ENCODE assay signal across 2 cellular contexts in the genomic region with DNA sequence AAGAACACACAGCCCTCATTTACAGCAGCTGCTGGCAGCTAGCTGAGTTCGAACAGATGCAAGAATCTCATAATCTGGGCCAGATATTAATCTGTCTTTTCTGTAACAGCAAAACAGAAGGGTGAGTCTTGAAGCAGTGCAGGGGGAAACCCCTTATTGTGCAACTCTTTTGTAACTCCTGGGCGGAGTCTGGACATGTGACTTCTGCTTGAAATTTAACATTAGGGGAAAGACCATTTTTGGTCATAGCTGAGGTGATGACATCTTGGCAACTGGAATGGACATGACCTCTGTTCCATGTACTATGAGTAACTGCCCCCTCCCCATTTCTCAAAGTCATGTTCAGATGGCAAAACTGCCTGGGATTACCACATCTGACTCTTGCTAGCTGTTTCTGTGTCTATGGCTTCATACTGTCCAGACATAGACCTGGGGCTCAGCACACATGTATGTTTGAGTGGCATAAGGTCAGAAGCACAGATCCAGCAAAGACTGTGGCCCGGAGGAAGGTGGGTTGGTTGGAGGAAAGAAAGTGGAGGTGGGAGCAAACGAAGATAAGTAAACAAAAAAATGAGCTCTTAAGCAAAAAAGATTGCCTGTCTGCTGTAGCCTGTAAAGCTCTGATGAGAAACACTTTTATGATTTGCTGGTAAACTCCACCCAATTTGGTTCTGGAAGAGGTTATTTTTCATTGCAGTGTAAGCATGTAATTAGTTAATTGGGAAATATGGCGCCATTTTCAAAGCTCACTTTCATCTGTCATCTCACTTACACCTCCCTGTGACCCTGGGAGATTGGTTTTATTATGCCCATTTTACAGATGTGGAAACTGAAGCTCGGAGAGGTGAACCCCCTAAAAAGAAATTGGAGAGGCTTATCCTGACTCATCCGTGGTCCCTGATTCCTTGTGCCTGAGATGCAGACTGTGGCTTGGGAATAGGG.
A peak's percentile ranks its signal among the peaks of the same experiment; 100 is the strongest.
TF ChIP-seq lines count a peak whose summit lies in the region.

No MANE protein-coding gene starts in this region.

TF ChIP-seq in K562, 482 proteins besides CTCF, POLR2A, EP300 and RAD21 (continued from another document and continues in another):
- TF ChIP-seq, protein P1, sequence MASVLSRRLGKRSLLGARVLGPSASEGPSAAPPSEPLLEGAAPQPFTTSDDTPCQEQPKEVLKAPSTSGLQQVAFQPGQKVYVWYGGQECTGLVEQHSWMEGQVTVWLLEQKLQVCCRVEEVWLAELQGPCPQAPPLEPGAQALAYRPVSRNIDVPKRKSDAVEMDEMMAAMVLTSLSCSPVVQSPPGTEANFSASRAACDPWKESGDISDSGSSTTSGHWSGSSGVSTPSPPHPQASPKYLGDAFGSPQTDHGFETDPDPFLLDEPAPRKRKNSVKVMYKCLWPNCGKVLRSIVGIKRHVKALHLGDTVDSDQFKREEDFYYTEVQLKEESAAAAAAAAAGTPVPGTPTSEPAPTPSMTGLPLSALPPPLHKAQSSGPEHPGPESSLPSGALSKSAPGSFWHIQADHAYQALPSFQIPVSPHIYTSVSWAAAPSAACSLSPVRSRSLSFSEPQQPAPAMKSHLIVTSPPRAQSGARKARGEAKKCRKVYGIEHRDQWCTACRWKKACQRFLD (CRISPR knock-in tag; IDR thresholded peaks at IDR 0.05): peak; percentile 84
- TF ChIP-seq ZNF644 (tag; IDR thresholded peaks at IDR 0.05; ENCODE audit: low read depth) (peak; percentile 74), SRSF3 (IDR thresholded peaks at IDR 0.05; ENCODE audit: insufficient read depth, low read length) (no peak), KDM1A (IDR thresholded peaks at IDR 0.05) (peak; percentile 84 to 90), JUND (IDR thresholded peaks at IDR 0.05; ENCODE audit: borderline replicate concordance, low read depth, low read length) (peak; percentile 83), JUND (tag; IDR thresholded peaks at IDR 0.05; ENCODE audit: borderline replicate concordance, low read depth, low read length) (peak; percentile 58; the same call in 2 of the 3 replicates), ZFP36 (IDR thresholded peaks at IDR 0.05; ENCODE audit: low read depth, low read length, partially characterized antibody) (peak; percentile 76), POLR2H (tag; IDR thresholded peaks at IDR 0.05; ENCODE audit: low read depth) (peak; percentile 66; the same call in 1 of the 2 replicates)
- TF ChIP-seq, protein P2, sequence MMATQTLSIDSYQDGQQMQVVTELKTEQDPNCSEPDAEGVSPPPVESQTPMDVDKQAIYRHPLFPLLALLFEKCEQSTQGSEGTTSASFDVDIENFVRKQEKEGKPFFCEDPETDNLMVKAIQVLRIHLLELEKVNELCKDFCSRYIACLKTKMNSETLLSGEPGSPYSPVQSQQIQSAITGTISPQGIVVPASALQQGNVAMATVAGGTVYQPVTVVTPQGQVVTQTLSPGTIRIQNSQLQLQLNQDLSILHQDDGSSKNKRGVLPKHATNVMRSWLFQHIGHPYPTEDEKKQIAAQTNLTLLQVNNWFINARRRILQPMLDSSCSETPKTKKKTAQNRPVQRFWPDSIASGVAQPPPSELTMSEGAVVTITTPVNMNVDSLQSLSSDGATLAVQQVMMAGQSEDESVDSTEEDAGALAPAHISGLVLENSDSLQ (IDR thresholded peaks at IDR 0.05): peak; percentile 84
- TF ChIP-seq, protein P3, sequence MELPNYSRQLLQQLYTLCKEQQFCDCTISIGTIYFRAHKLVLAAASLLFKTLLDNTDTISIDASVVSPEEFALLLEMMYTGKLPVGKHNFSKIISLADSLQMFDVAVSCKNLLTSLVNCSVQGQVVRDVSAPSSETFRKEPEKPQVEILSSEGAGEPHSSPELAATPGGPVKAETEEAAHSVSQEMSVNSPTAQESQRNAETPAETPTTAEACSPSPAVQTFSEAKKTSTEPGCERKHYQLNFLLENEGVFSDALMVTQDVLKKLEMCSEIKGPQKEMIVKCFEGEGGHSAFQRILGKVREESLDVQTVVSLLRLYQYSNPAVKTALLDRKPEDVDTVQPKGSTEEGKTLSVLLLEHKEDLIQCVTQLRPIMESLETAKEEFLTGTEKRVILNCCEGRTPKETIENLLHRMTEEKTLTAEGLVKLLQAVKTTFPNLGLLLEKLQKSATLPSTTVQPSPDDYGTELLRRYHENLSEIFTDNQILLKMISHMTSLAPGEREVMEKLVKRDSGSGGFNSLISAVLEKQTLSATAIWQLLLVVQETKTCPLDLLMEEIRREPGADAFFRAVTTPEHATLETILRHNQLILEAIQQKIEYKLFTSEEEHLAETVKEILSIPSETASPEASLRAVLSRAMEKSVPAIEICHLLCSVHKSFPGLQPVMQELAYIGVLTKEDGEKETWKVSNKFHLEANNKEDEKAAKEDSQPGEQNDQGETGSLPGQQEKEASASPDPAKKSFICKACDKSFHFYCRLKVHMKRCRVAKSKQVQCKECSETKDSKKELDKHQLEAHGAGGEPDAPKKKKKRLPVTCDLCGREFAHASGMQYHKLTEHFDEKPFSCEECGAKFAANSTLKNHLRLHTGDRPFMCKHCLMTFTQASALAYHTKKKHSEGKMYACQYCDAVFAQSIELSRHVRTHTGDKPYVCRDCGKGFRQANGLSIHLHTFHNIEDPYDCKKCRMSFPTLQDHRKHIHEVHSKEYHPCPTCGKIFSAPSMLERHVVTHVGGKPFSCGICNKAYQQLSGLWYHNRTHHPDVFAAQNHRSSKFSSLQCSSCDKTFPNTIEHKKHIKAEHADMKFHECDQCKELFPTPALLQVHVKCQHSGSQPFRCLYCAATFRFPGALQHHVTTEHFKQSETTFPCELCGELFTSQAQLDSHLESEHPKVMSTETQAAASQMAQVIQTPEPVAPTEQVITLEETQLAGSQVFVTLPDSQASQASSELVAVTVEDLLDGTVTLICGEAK (IDR thresholded peaks at IDR 0.05): peak; percentile 24; the same call in 1 of the 2 replicates
- TF ChIP-seq, protein P3 (CRISPR knock-in tag; IDR thresholded peaks at IDR 0.05): no peak

TF ChIP-seq in HepG2, 621 proteins besides CTCF, POLR2A, EP300 and RAD21 (continued from another document and continues in another):
- TF ChIP-seq, protein P4, sequence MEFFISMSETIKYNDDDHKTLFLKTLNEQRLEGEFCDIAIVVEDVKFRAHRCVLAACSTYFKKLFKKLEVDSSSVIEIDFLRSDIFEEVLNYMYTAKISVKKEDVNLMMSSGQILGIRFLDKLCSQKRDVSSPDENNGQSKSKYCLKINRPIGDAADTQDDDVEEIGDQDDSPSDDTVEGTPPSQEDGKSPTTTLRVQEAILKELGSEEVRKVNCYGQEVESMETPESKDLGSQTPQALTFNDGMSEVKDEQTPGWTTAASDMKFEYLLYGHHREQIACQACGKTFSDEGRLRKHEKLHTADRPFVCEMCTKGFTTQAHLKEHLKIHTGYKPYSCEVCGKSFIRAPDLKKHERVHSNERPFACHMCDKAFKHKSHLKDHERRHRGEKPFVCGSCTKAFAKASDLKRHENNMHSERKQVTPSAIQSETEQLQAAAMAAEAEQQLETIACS (CRISPR knock-in tag; IDR thresholded peaks at IDR 0.05): no peak
- TF ChIP-seq RFXANK (CRISPR knock-in tag; IDR thresholded peaks at IDR 0.05): no peak
- TF ChIP-seq, protein P5, sequence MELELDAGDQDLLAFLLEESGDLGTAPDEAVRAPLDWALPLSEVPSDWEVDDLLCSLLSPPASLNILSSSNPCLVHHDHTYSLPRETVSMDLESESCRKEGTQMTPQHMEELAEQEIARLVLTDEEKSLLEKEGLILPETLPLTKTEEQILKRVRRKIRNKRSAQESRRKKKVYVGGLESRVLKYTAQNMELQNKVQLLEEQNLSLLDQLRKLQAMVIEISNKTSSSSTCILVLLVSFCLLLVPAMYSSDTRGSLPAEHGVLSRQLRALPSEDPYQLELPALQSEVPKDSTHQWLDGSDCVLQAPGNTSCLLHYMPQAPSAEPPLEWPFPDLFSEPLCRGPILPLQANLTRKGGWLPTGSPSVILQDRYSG (CRISPR knock-in tag; IDR thresholded peaks at IDR 0.05): no peak
- TF ChIP-seq NFIB (CRISPR knock-in tag; IDR thresholded peaks at IDR 0.05; ENCODE audit: borderline replicate concordance): no peak
- no peak for TF ChIP-seq ELF4 (CRISPR knock-in tag; IDR thresholded peaks at IDR 0.05; ENCODE audit: borderline replicate concordance)
- TF ChIP-seq, protein P6, sequence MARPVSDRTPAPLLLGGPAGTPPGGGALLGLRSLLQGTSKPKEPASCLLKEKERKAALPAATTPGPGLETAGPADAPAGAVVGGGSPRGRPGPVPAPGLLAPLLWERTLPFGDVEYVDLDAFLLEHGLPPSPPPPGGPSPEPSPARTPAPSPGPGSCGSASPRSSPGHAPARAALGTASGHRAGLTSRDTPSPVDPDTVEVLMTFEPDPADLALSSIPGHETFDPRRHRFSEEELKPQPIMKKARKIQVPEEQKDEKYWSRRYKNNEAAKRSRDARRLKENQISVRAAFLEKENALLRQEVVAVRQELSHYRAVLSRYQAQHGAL (CRISPR knock-in tag; IDR thresholded peaks at IDR 0.05; ENCODE audit: not compliant biosample characterization): no peak
- TF ChIP-seq SP4 (CRISPR knock-in tag; IDR thresholded peaks at IDR 0.05): no peak; the same call in 1 of the 2 replicates
- no peak; the same call in 1 of the 2 replicates for TF ChIP-seq SMC3 (IDR thresholded peaks at IDR 0.05; ENCODE audit: low read length)
- TF ChIP-seq, protein P7, sequence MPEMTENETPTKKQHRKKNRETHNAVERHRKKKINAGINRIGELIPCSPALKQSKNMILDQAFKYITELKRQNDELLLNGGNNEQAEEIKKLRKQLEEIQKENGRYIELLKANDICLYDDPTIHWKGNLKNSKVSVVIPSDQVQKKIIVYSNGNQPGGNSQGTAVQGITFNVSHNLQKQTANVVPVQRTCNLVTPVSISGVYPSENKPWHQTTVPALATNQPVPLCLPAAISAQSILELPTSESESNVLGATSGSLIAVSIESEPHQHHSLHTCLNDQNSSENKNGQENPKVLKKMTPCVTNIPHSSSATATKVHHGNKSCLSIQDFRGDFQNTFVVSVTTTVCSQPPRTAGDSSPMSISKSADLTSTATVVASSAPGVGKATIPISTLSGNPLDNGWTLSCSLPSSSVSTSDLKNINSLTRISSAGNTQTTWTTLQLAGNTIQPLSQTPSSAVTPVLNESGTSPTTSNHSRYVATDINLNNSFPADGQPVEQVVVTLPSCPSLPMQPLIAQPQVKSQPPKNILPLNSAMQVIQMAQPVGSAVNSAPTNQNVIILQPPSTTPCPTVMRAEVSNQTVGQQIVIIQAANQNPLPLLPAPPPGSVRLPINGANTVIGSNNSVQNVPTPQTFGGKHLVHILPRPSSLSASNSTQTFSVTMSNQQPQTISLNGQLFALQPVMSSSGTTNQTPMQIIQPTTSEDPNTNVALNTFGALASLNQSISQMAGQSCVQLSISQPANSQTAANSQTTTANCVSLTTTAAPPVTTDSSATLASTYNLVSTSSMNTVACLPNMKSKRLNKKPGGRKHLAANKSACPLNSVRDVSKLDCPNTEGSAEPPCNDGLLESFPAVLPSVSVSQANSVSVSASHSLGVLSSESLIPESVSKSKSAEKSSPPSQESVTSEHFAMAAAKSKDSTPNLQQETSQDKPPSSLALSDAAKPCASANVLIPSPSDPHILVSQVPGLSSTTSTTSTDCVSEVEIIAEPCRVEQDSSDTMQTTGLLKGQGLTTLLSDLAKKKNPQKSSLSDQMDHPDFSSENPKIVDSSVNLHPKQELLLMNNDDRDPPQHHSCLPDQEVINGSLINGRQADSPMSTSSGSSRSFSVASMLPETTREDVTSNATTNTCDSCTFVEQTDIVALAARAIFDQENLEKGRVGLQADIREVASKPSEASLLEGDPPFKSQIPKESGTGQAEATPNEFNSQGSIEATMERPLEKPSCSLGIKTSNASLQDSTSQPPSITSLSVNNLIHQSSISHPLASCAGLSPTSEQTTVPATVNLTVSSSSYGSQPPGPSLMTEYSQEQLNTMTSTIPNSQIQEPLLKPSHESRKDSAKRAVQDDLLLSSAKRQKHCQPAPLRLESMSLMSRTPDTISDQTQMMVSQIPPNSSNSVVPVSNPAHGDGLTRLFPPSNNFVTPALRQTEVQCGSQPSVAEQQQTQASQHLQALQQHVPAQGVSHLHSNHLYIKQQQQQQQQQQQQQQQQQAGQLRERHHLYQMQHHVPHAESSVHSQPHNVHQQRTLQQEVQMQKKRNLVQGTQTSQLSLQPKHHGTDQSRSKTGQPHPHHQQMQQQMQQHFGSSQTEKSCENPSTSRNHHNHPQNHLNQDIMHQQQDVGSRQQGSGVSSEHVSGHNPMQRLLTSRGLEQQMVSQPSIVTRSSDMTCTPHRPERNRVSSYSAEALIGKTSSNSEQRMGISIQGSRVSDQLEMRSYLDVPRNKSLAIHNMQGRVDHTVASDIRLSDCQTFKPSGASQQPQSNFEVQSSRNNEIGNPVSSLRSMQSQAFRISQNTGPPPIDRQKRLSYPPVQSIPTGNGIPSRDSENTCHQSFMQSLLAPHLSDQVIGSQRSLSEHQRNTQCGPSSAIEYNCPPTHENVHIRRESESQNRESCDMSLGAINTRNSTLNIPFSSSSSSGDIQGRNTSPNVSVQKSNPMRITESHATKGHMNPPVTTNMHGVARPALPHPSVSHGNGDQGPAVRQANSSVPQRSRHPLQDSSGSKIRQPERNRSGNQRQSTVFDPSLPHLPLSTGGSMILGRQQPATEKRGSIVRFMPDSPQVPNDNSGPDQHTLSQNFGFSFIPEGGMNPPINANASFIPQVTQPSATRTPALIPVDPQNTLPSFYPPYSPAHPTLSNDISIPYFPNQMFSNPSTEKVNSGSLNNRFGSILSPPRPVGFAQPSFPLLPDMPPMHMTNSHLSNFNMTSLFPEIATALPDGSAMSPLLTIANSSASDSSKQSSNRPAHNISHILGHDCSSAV (CRISPR knock-in tag; IDR thresholded peaks at IDR 0.05; ENCODE audit: borderline replicate concordance): no peak
- no peak for TF ChIP-seq ATRX (CRISPR knock-in tag; IDR thresholded peaks at IDR 0.05; ENCODE audit: borderline replicate concordance)
- TF ChIP-seq, protein P8, sequence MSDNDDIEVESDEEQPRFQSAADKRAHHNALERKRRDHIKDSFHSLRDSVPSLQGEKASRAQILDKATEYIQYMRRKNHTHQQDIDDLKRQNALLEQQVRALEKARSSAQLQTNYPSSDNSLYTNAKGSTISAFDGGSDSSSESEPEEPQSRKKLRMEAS (IDR thresholded peaks at IDR 0.05): peak; percentile 42; the same call in 1 of the 2 replicates
- TF ChIP-seq ZNF446 (CRISPR knock-in tag; IDR thresholded peaks at IDR 0.05): no peak
